ENCODE assay signal across 17 cellular contexts in genomic region chr9:98810106-98810840, GRCh38. TPM values are rescaled to one million over a fixed set of nuclear protein-coding genes. Genes with fewer than 3 reads are reported as not detected.
A peak's percentile ranks its signal among the peaks of the same experiment; 100 is the strongest.
DNase-seq lines count a peak whose midpoint lies in the region; FAIRE-seq and TF ChIP-seq lines count a peak whose summit lies in the region.
"Had no signal": no experiment of that assay in that cellular context is flagged by ENCODE, and none has a peak within 500 bp of the region (broad histone marks: within the 10 kb centered on the region; RNA-seq: fewer than 3 reads in every experiment).

No MANE protein-coding gene starts in this region.

- DNase-seq in A172 (ENCODE audit: low spot score) (peak; percentile 37), H7 (peak; percentile 55), colonic mucosa (peak; percentile 46), T-helper 1 cell (no peak), GM19239 (ENCODE audit: insufficient read length, low spot score) (no peak), A673 (ENCODE audit: low spot score) (no peak)
- DNase-seq in activated CD4-positive, alpha-beta T cell treated with anti-CD3 and anti-CD28 coated beads, Interleukin-2, amount 50 U/mL, for 48 hours, result no peak
- DNase-seq: activated CD8-positive, alpha-beta T cell treated with anti-CD3 and anti-CD28 coated beads for 36 hours; activated T-cell treated with anti-CD3 and anti-CD28 coated beads, Interleukin-2, amount 50 U/mL, for 48 hours; GDM1; left ventricle myocardium inferior; naive B cell; NCI-H2029 treated with DMSO at 0.1 percent for 48 hours; NCI-H526; stimulated activated naive CD4-positive, alpha-beta T cell treated with Interleukin-2 at 50 U/mL for 16 hours had no signal

- TF ChIP-seq CTCF in colonic mucosa (IDR thresholded peaks at IDR 0.05), result no peak
- no peak for TF ChIP-seq CTCF in A673 (conservative IDR thresholded peaks at IDR 0.05; ENCODE audit: low read depth, low read length)

- H3K9ac ChIP-seq in colonic mucosa (ENCODE audit: low read depth in 2 of 2, low read length in 2 of 2) (peak overlapping the region in 1 of 2 donors; percentile 48), mucosa of rectum (ENCODE audit: low read depth in 1 of 2, low read length in 2 of 2) (no peak overlapping the region)

- BruUV-seq in A673 (replicated peaks; lab: Mats Ljungman, UMichigan), result no TSS peak

- no peak overlapping the region for H3K4me3 ChIP-seq in H7 (ENCODE audit: insufficient read depth, low read depth, low read length)
- no peak overlapping the region for H3K4me3 ChIP-seq in colonic mucosa
- peak overlapping the region; percentile 35 to 36 for H3K4me3 ChIP-seq in mucosa of rectum (ENCODE audit: low read length in 2 of 2)
- H3K4me3 ChIP-seq in A673 (ENCODE audit: low read depth, low read length, poor library complexity, severe bottlenecking), result no peak overlapping the region
- H3K4me3 ChIP-seq: left ventricle myocardium inferior had no signal

- H3K27me3 ChIP-seq in H7 (ENCODE audit: control insufficient read depth, insufficient read depth, low read length) (peaks cover 20% of the 10 kb centered on the region), colonic mucosa (no peaks in the 10 kb centered on the region), mucosa of rectum (ENCODE audit: control insufficient read depth in 2 of 2, insufficient read depth in 2 of 2, low read length in 2 of 2) (no peaks in the 10 kb centered on the region), A673 (replicated peaks; ENCODE audit: insufficient read depth, low read depth, low read length, poor library complexity) (peaks cover 27% of the 10 kb centered on the region)
- H3K27me3 ChIP-seq: Peyer's patch had no signal

- H3K9me3 ChIP-seq in colonic mucosa (no peaks in the 10 kb centered on the region), mucosa of rectum (ENCODE audit: control insufficient read depth in 2 of 2, low read length in 2 of 2) (no peaks in the 10 kb centered on the region), A673 (ENCODE audit: low read depth, low read length, poor library complexity, severe bottlenecking) (no peaks in the 10 kb centered on the region)
- H3K9me3 ChIP-seq: left ventricle myocardium inferior, Peyer's patch had no signal

- no peak for FAIRE-seq in GM19239 (lab: Jason Lieb, UNC)

- CTCF ChIA-PET in A673 (lab: Charles Lee), result no interaction called here

- H3K4me1 ChIP-seq in colonic mucosa (peaks cover 11% of the 10 kb centered on the region), mucosa of rectum (ENCODE audit: control insufficient read depth in 2 of 2, insufficient read depth in 2 of 2, low read length in 2 of 2) (peaks cover 24 to 50% of the 10 kb centered on the region in 2 donors), A673 (ENCODE audit: insufficient read depth, low read length, poor library complexity, severe bottlenecking) (no peaks in the 10 kb centered on the region)

- POLR2A ChIA-PET in A673 (lab: Charles Lee; ENCODE audit: low non-redundant PET), result no interaction called here

- H3K36me3 ChIP-seq in H7 (replicated peaks; ENCODE audit: control insufficient read depth, insufficient read depth, low read length), result no peaks in the 10 kb centered on the region
- H3K36me3 ChIP-seq in colonic mucosa, result no peaks in the 10 kb centered on the region
- H3K36me3 ChIP-seq in mucosa of rectum (ENCODE audit: control insufficient read depth in 2 of 2, insufficient read depth in 2 of 2, low read length in 2 of 2), result peaks cover 0 to 3% of the 10 kb centered on the region in 2 donors
- no peaks in the 10 kb centered on the region for H3K36me3 ChIP-seq in A673 (ENCODE audit: insufficient read depth, low read length, poor library complexity, severe bottlenecking)
- H3K36me3 ChIP-seq: left ventricle myocardium inferior, Peyer's patch had no signal

- H3K27ac ChIP-seq in colonic mucosa (peak overlapping the region; percentile 86), mucosa of rectum (ENCODE audit: low read depth in 2 of 2, low read length in 2 of 2) (peak overlapping the region; percentile 87 to 89), A673 (ENCODE audit: low read depth, low read length, poor library complexity, severe bottlenecking) (no peak overlapping the region)
- H3K27ac ChIP-seq: left ventricle myocardium inferior had no signal

- intact Hi-C loops in colonic mucosa (cut with DNase I), result no loop called here
- intact Hi-C loops in A673 (cut with micrococcal nuclease; ENCODE audit: unreplicated experiment), result no loop called here

RNA-seq across cellular contexts. Expression of gene GALNT12, which starts 2.8 kb away (rescaled TPM):
- total RNA-seq in A172 (2014; rRNA removed; shearing (Covaris generic)), result 4.0 and 5.4 TPM in 2 replicates
- total RNA-seq in H7 (2014; rRNA removed; shearing (Covaris generic)), result 10.6 and 11.4 TPM in 2 replicates
- total RNA-seq in colonic mucosa, result 100 to 1,000 TPM in 1 of 2 donors, 10 to 100 TPM in 1; 69.6 to 145 TPM
- 0.54 and 1.0 TPM in 2 replicates for total RNA-seq in A673 (2021)

RNA-seq across cellular contexts. Expression of gene ANKS6, which starts 13.9 kb away (rescaled TPM):
- total RNA-seq in A172 (2014; rRNA removed; shearing (Covaris generic)), result 30.8 and 39.4 TPM in 2 replicates
- total RNA-seq in H7 (2014; rRNA removed; shearing (Covaris generic)), result 51.0 and 55.8 TPM in 2 replicates
- total RNA-seq in colonic mucosa (10 to 100 TPM; 19.5 to 22.0 TPM), A673 (2021) (14.4 and 20.5 TPM in 2 replicates)

Comparison
In these comparisons a context has a peak if more than half of its experiments do, and no peak if none do; other contexts are left out.
1. DNase-seq: peak in A172 (single experiment), H7 (single experiment) and colonic mucosa (single experiment); none in T-helper 1 cell (0 of 5), activated CD4-positive, alpha-beta T cell treated with anti-CD3 and anti-CD28 coated beads, Interleukin-2, amount 50 U/mL, for 48 hours (0 of 2), GM19239 (single experiment) and A673 (single experiment).
2. H3K4me3 ChIP-seq: peak in mucosa of rectum (2 of 2); none in H7 (single experiment), colonic mucosa (single experiment) and A673 (single experiment).